In genomic region chr2:46349115-46349547, GRCh38 we compare ENCODE assay signal across 1 cellular context.
TF ChIP-seq lines count a peak whose summit lies in the region.

No MANE protein-coding gene starts in this region.

TF ChIP-seq in HepG2, 621 proteins besides CTCF, POLR2A, EP300 and RAD21 (continued from another document and continues in another):
- no peak for TF ChIP-seq ZNF512B (CRISPR knock-in tag; IDR thresholded peaks at IDR 0.05; ENCODE audit: borderline replicate concordance)
- TF ChIP-seq MATR3 (CRISPR knock-in tag; IDR thresholded peaks at IDR 0.05): no peak
- no peak for TF ChIP-seq HOXD1 (CRISPR knock-in tag; IDR thresholded peaks at IDR 0.05)
- no peak for TF ChIP-seq SRY (CRISPR knock-in tag; IDR thresholded peaks at IDR 0.05)
- no peak for TF ChIP-seq U2AF1 (optimal IDR thresholded peaks at IDR 0.05; ENCODE audit: low read depth, low read length)
- TF ChIP-seq ZNF530 (CRISPR knock-in tag; IDR thresholded peaks at IDR 0.05; ENCODE audit: low read depth): no peak
- no peak for TF ChIP-seq KDM2A (CRISPR knock-in tag; IDR thresholded peaks at IDR 0.05; ENCODE audit: borderline replicate concordance, low read depth)
- TF ChIP-seq MBD4 (IDR thresholded peaks at IDR 0.05; ENCODE audit: borderline replicate concordance, low read length): no peak
- TF ChIP-seq HOXA3 (CRISPR knock-in tag; IDR thresholded peaks at IDR 0.05): peak; percentile 47; the same call in 1 of the 2 replicates
- TF ChIP-seq ZNF33B (CRISPR knock-in tag; IDR thresholded peaks at IDR 0.05): no peak
- TF ChIP-seq ZNF646 (CRISPR knock-in tag; IDR thresholded peaks at IDR 0.05): no peak
- TF ChIP-seq ZNF883 (CRISPR knock-in tag; IDR thresholded peaks at IDR 0.05; ENCODE audit: not compliant biosample characterization): no peak
- peak; percentile 94 for TF ChIP-seq HNF4A (CRISPR knock-in tag; IDR thresholded peaks at IDR 0.05)
- TF ChIP-seq HNRNPH1 (optimal IDR thresholded peaks at IDR 0.05; ENCODE audit: low read depth, low read length): no peak
- no peak for TF ChIP-seq GMEB1 (CRISPR knock-in tag; IDR thresholded peaks at IDR 0.05; ENCODE audit: borderline replicate concordance)
- no peak for TF ChIP-seq E2F2 (CRISPR knock-in tag; IDR thresholded peaks at IDR 0.05; ENCODE audit: borderline replicate concordance)
- TF ChIP-seq HIC2 (CRISPR knock-in tag; IDR thresholded peaks at IDR 0.05; ENCODE audit: low read depth): no peak
- no peak for TF ChIP-seq MED8 (CRISPR knock-in tag; IDR thresholded peaks at IDR 0.05; ENCODE audit: insufficient replicate concordance)
- TF ChIP-seq ARID4A (CRISPR knock-in tag; IDR thresholded peaks at IDR 0.05; ENCODE audit: borderline replicate concordance): peak; percentile 55; the same call in 1 of the 2 replicates
- TF ChIP-seq TBX3 (IDR thresholded peaks at IDR 0.05; ENCODE audit: borderline replicate concordance): no peak
- TF ChIP-seq RFX1 (IDR thresholded peaks at IDR 0.05): no peak
- no peak for TF ChIP-seq ZNF597 (CRISPR knock-in tag; IDR thresholded peaks at IDR 0.05)
- TF ChIP-seq TRAFD1 (CRISPR knock-in tag; IDR thresholded peaks at IDR 0.05; ENCODE audit: borderline replicate concordance): no peak
- TF ChIP-seq ZNF326 (CRISPR knock-in tag; IDR thresholded peaks at IDR 0.05; ENCODE audit: borderline replicate concordance): 0 out of 2 replicates have a peak, but pooled peaks have one; percentile 57
- TF ChIP-seq GPBP1L1 (CRISPR knock-in tag; IDR thresholded peaks at IDR 0.05): no peak
- TF ChIP-seq LRRFIP1 (CRISPR knock-in tag; conservative IDR thresholded peaks at IDR 0.05): no peak
- TF ChIP-seq FOXO1 (CRISPR knock-in tag; IDR thresholded peaks at IDR 0.05): no peak
